9 cellular contexts compared by ENCODE assay signal in the genomic region with DNA sequence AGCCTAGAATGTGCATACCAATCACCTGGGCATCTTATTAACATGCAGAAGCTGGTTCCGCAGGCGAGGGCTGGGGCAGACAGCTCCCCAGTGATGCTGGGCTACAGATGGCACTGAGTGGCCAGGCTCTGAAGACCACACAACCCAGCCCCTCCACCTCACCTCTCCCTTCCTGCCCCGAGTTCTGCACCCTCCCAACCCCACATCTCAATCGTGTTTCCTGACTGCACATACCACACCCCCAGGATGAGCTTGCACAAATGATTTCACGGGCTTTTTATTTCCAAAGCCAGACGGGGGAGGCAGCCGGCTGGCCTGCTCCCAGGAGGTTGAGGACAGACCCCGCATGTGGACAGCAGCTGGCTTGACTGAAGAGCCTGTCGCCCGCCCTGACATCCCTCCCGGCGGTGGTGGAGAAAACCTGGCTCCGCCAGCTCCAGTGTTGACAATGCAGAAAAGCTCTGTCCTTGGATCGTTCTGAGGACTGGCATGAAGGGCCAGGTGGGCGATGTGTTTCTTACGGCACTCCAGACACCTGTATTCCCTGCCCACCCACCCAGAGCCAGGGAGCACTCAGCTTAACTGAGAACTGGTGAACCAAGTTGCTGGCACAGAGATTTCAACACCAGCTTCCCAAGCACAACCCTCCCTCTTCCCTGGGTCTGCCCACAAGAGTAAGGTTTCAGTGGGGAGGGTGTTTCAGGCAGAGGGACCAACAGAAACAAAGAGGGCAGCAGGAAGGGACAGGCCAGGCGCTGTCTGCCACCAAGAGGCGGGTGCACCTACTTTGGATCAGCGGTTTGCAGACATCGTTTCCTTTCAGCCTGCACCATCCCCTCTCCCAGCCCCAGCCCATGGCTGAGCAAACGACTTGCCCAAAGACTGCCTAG. TPM values are rescaled to one million over a fixed set of nuclear protein-coding genes. Genes with fewer than 3 reads are reported as not detected.
DNase-seq lines count a peak whose midpoint lies in the region; ATAC-seq and TF ChIP-seq lines count a peak whose summit lies in the region.
"Had no signal": no experiment of that assay in that cellular context is flagged by ENCODE, and none has a peak within 500 bp of the region (broad histone marks: within the 10 kb centered on the region; RNA-seq: fewer than 3 reads in every experiment).

No MANE protein-coding gene starts in this region.

- ATAC-seq in Panc1, result no peak

- no peaks in the 10 kb centered on the region for H3K27me3 ChIP-seq in Panc1 (ENCODE audit: control insufficient read depth, insufficient read depth, low read length)
- no peaks in the 10 kb centered on the region for H3K27me3 ChIP-seq in esophagus (ENCODE audit: control insufficient read depth in 1 of 2, insufficient read depth in 2 of 2, low read length in 2 of 2)
- H3K27me3 ChIP-seq in sigmoid colon, result no peaks in the 10 kb centered on the region
- no peaks in the 10 kb centered on the region for H3K27me3 ChIP-seq in brain microvascular endothelial cell (replicated peaks)

- TF ChIP-seq CTCF in Panc1 (IDR thresholded peaks at IDR 0.05) (no peak), sigmoid colon (IDR thresholded peaks at IDR 0.05) (no peak), brain microvascular endothelial cell (IDR thresholded peaks at IDR 0.05; ENCODE audit: low read depth, low read length, missing control alignments) (no peak)

- 36% methylated on average over 21 of the region's 21 CpGs for WGBS in esophagus, 2 donors
- 44 to 64% methylated on average over 21 of the region's 21 CpGs for WGBS in sigmoid colon, 2 donors

- TF ChIP-seq POLR2A in sigmoid colon (IDR thresholded peaks at IDR 0.05), result no peak

- H3K4me3 ChIP-seq in Panc1 (ENCODE audit: low read depth in 2 of 2, low read length in 2 of 2) (no peak overlapping the region), esophagus (ENCODE audit: low read depth in 1 of 2, low read length in 2 of 2) (no peak overlapping the region), sigmoid colon (no peak overlapping the region), brain microvascular endothelial cell (ENCODE audit: low read depth, low read length) (no peak overlapping the region)

- intact Hi-C loops in Panc1 (cut with micrococcal nuclease; ENCODE audit: unreplicated experiment), result no loop called here
- intact Hi-C loops in sigmoid colon (cut with DNase I), result loop anchor here (2.0 to 5.0 kb wide), 3 partner anchors 17 to 148 kb away; no protein-coding TSS in a partner anchor

- BruUV-seq in Panc1 (replicated peaks; lab: Mats Ljungman, UMichigan), result no TSS peak

- no peak for TF ChIP-seq EP300 in sigmoid colon (IDR thresholded peaks at IDR 0.05)

- H3K27ac ChIP-seq in Panc1 (ENCODE audit: low read length), result peak overlapping the region; percentile 80
- H3K27ac ChIP-seq in esophagus (ENCODE audit: low read depth in 2 of 2, low read length in 1 of 2), result peak overlapping the region; percentile 72 to 91
- peak overlapping the region; percentile 92 to 98 (median 93) for H3K27ac ChIP-seq in sigmoid colon
- H3K27ac ChIP-seq in brain microvascular endothelial cell, result no peak overlapping the region

- H3K9me3 ChIP-seq in Panc1 (ENCODE audit: control insufficient read depth, insufficient read depth, low read depth, low read length) (no peaks in the 10 kb centered on the region), esophagus (ENCODE audit: control insufficient read depth in 2 of 2, insufficient read depth in 1 of 2, low read depth in 1 of 2, low read length in 1 of 2) (peaks cover 0 to 2% of the 10 kb centered on the region in 2 donors), sigmoid colon (no peaks in the 10 kb centered on the region)

- peaks cover 69% of the 10 kb centered on the region for H3K4me1 ChIP-seq in Panc1 (ENCODE audit: control insufficient read depth, insufficient read depth, low read length)
- H3K4me1 ChIP-seq in esophagus (ENCODE audit: control insufficient read depth in 2 of 2, insufficient read depth in 2 of 2, low read length in 1 of 2), result peaks cover 22 to 44% of the 10 kb centered on the region in 2 donors
- peaks cover 0 to 77% (median 69%) of the 10 kb centered on the region in 4 donors for H3K4me1 ChIP-seq in sigmoid colon

- POLR2A ChIA-PET in Panc1 (lab: Charles Lee), result no interaction called here

- peak; percentile 61 for DNase-seq in GM03348 (ENCODE audit: low spot score)
- no peak for DNase-seq in Panc1 (ENCODE audit: low read depth, low spot score)
- DNase-seq in sigmoid colon, result no peak
- DNase-seq in brain microvascular endothelial cell, result no peak
- no peak for DNase-seq in NCI-H1436 treated with DMSO at 0.1 percent for 48 hours (lab: John Stamatoyannopoulos, UW)
- DNase-seq in NOMO-1 treated with DMSO at 0.1 percent for 48 hours (lab: John Stamatoyannopoulos, UW; ENCODE audit: unreplicated experiment), result no peak
- DNase-seq in activated CD8-positive, alpha-beta memory T cell treated with anti-CD3 and anti-CD28 coated beads, Interleukin-2, amount 50 U/mL, for 4 hours, result no peak
- DNase-seq: GOT3 had no signal

- H3K36me3 ChIP-seq in Panc1 (ENCODE audit: control insufficient read depth, insufficient read depth, low read length), result peaks cover 2% of the 10 kb centered on the region; the same call in 1 of the 2 replicates
- H3K36me3 ChIP-seq in esophagus (ENCODE audit: control insufficient read depth in 2 of 2, insufficient read depth in 2 of 2, low read length in 1 of 2), result peaks cover 2 to 11% of the 10 kb centered on the region in 2 donors
- H3K36me3 ChIP-seq in sigmoid colon, result peaks cover 0 to 18% (median 3%) of the 10 kb centered on the region in 4 donors
- no peaks in the 10 kb centered on the region for H3K36me3 ChIP-seq in brain microvascular endothelial cell (replicated peaks)

- CTCF ChIA-PET in Panc1 (lab: Charles Lee), result interaction anchor here (0.9 kb wide), 1 partner anchor 10 kb away, joined by 5 read pairs; no protein-coding TSS in a partner anchor

- in situ Hi-C loops in Panc1 (cut with HindIII; ENCODE audit: low pct_unique_long_range_greater_than_20kb, low sequenced_read_pairs), result no loop called here
- in situ Hi-C loops in brain microvascular endothelial cell (cut with HindIII; ENCODE audit: low pct_ligation_motif_present, low sequenced_read_pairs), result no loop called here

RNA-seq across cellular contexts. Expression of gene ALDH4A1, which starts 21.6 kb away (rescaled TPM):
- total RNA-seq in Panc1 (2021; ENCODE audit: unreplicated experiment) (21.7 TPM), sigmoid colon (10 to 100 TPM in 1 of 4 donors, 1 to 10 TPM in 3; 6.7 to 12.8 (median 8.4) TPM)
- polyA plus RNA-seq in Panc1 (2012; ENCODE audit: insufficient read length), result 41.3 TPM
- polyA plus RNA-seq in esophagus (10 to 100 TPM; 34.7 to 39.6 TPM), sigmoid colon (10 to 100 TPM in 1 of 3 donors, 1 to 10 TPM in 2; 2.4 to 11.0 (median 3.7) TPM)

RNA-seq across cellular contexts. Expression of gene IFFO2, which starts 32.5 kb away (rescaled TPM):
- total RNA-seq in Panc1 (2021; ENCODE audit: unreplicated experiment) (59.4 TPM), sigmoid colon (10 to 100 TPM in 2 of 4 donors, 1 to 10 TPM in 2; 7.5 to 35.0 (median 13.8) TPM)
- polyA plus RNA-seq in Panc1 (2012; ENCODE audit: insufficient read length), result 53.4 TPM
- polyA plus RNA-seq in esophagus (10 to 100 TPM; 28.7 to 51.9 TPM), sigmoid colon (1 to 10 TPM; 1.2 to 8.6 (median 7.2) TPM)
